ENCODE assay signal across 24 cellular contexts in the genomic region with DNA sequence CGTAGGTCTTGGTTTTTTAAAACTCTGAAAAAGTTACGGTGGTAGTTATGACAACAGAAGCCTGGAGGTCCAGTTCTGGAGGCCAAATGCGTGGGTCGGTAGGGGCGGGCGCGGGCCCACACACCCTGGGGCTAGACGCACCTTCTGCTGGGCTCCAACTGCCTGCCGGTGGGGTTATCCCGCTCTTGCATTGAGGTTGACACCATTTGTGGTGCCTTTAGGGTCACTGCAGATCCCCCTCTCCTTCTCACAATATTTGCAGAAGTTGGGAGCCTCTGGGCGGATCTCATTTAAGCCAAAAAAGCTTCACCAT.
"Had no signal": no experiment of that assay in that cellular context is flagged by ENCODE, and none has a peak within 500 bp of the region (broad histone marks: within the 10 kb centered on the region; RNA-seq: fewer than 3 reads in every experiment).

No MANE protein-coding gene starts in this region.

- H3K9ac ChIP-seq: neural progenitor cell had no signal

- FAIRE-seq: keratinocyte, pancreas had no signal

- H3K27ac ChIP-seq: colonic mucosa, esophagus squamous epithelium, gastroesophageal sphincter, left ventricle myocardium inferior, neural progenitor cell, pancreas, prostate gland, right lobe of liver, spleen, tibial artery had no signal

- H3K9me3 ChIP-seq: colonic mucosa, esophagus squamous epithelium, gastroesophageal sphincter, pancreas, prostate gland, right lobe of liver, spleen, tibial artery had no signal

- ATAC-seq: gastroesophageal sphincter; left cardiac atrium; natural killer cell treated with Interleukin-12 subunit alpha and Interleukin-12 subunit beta and Interleukin-15 and Interleukin-18, amount 100 ng/mL, for 72 hours; pancreas; right lobe of liver; stimulated activated memory B cell treated with anti-CD40 and anti-IgM and Interleukin-4, amounts not matched to agents 10 μg/mL and 1 μg/mL and 100 μg/mL, for 72 hours had no signal

- H3K4me1 ChIP-seq: colonic mucosa, esophagus squamous epithelium, gastroesophageal sphincter, left ventricle myocardium inferior, neural progenitor cell, pancreas, prostate gland, right lobe of liver, spleen, tibial artery had no signal

- DNase-seq: colonic mucosa; dermis blood vessel endothelial cell; esophagus squamous epithelium; foreskin fibroblast; glutamatergic neuron; left ventricle myocardium inferior; mesenchymal stem cell; midbrain; occipital lobe; pancreas; right lobe of liver; stimulated activated CD4-positive, alpha-beta T cell treated with anti-CD3 and anti-CD28 coated beads, Interleukin-15, amount 100 ng/mL, for 24 hours; stimulated activated CD4-positive, alpha-beta T cell treated with anti-CD3 and anti-CD28 coated beads, Interleukin-1b, Interleukin-23, amount 100 ng/mL, for 48 hours; stimulated activated CD4-positive, alpha-beta T cell treated with anti-CD3 and anti-CD28 coated beads, Interleukin-4, amount 100 ng/mL, for 24 hours; tibial artery had no signal

- H2AFZ ChIP-seq: neural progenitor cell had no signal

- H3K36me3 ChIP-seq: colonic mucosa, esophagus squamous epithelium, gastroesophageal sphincter, left ventricle myocardium inferior, neural progenitor cell, pancreas, prostate gland, right lobe of liver, spleen, tibial artery had no signal

- H3K4me3 ChIP-seq: colonic mucosa, esophagus squamous epithelium, gastroesophageal sphincter, left ventricle myocardium inferior, lung, neural progenitor cell, pancreas, prostate gland, right lobe of liver, spleen, tibial artery had no signal

- H3K4me2 ChIP-seq: neural progenitor cell had no signal

- H3K27me3 ChIP-seq: colonic mucosa, neural progenitor cell, pancreas, right lobe of liver, tibial artery had no signal
